8 cellular contexts compared by ENCODE assay signal in the genomic region with DNA sequence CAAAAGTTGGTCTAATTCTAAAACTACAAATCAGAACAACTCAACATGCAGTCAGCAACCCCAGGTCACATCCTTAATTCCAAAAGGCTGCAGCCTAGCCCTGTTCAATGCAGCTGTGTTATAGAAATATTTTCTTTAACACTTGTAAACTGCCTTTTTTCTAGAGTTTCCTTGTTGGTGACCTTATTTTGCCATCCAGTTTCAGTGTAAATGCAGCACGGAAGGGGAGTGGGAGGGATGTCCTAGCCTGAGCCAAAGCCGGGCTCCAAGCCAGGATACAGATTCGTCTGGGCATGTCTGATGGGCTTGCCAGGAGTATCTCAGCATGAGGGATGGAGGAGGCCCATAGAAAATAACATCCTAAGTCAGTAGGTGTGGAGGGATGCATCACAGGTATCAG. TPM values are rescaled to one million over a fixed set of nuclear protein-coding genes. Genes with fewer than 3 reads are reported as not detected.
A peak's percentile ranks its signal among the peaks of the same experiment; 100 is the strongest.
DNase-seq lines count a peak whose midpoint lies in the region; ATAC-seq and TF ChIP-seq lines count a peak whose summit lies in the region.

No MANE protein-coding gene starts in this region.

- H3K27ac Mint-ChIP-seq in chondrocyte (ENCODE audit: unreplicated experiment) (peak overlapping the region; percentile 80), natural killer cell (no peak overlapping the region)
- no peak overlapping the region for H3K27ac Mint-ChIP-seq in activated CD8-positive, alpha-beta T cell treated with anti-CD3 and anti-CD28 coated beads for 36 hours

- H3K4me1 Mint-ChIP-seq in chondrocyte (ENCODE audit: low read depth) (peaks cover 34% of the 10 kb centered on the region), natural killer cell (no peaks in the 10 kb centered on the region)
- peaks cover 19% of the 10 kb centered on the region for H3K4me1 Mint-ChIP-seq in activated CD8-positive, alpha-beta T cell treated with anti-CD3 and anti-CD28 coated beads for 36 hours (ENCODE audit: low read depth)

- ATAC-seq in activated CD8-positive, alpha-beta T cell treated with anti-CD3 and anti-CD28 coated beads for 36 hours, result no peak
- no peak for ATAC-seq in natural killer cell
- no peak for ATAC-seq in GM21528 (IDR thresholded peaks at IDR 0.05; ENCODE audit: low FRiP score, unreplicated experiment)
- no peak for ATAC-seq in HG02938 (IDR thresholded peaks at IDR 0.05; ENCODE audit: unreplicated experiment)

- no peaks in the 10 kb centered on the region for H3K9me3 Mint-ChIP-seq in chondrocyte (ENCODE audit: low read depth)
- H3K9me3 Mint-ChIP-seq in activated CD8-positive, alpha-beta T cell treated with anti-CD3 and anti-CD28 coated beads for 36 hours, result no peaks in the 10 kb centered on the region
- H3K9me3 Mint-ChIP-seq in natural killer cell, result no peaks in the 10 kb centered on the region

- H3K27me3 Mint-ChIP-seq in chondrocyte (ENCODE audit: low read depth) (no peaks in the 10 kb centered on the region), natural killer cell (ENCODE audit: low read depth in 2 of 2) (peaks cover 8 to 9% of the 10 kb centered on the region in 2 donors)
- H3K27me3 Mint-ChIP-seq in activated CD8-positive, alpha-beta T cell treated with anti-CD3 and anti-CD28 coated beads for 36 hours, result peaks cover 2% of the 10 kb centered on the region

- intact Hi-C loops in activated CD8-positive, alpha-beta T cell treated with anti-CD3 and anti-CD28 coated beads for 36 hours (cut with micrococcal nuclease), result no loop called here
- intact Hi-C loops in natural killer cell (cut with micrococcal nuclease), result no loop called here

- H3K4me3 Mint-ChIP-seq in chondrocyte (ENCODE audit: unreplicated experiment), result no peak overlapping the region
- no peak overlapping the region for H3K4me3 Mint-ChIP-seq in activated CD8-positive, alpha-beta T cell treated with anti-CD3 and anti-CD28 coated beads for 36 hours
- H3K4me3 Mint-ChIP-seq in natural killer cell, result no peak overlapping the region

- CTCF ChIA-PET in activated CD8-positive, alpha-beta T cell treated with anti-CD3 and anti-CD28 coated beads for 36 hours (lab: Charles Lee), result no interaction called here

- peak in 8 of 14 donors; percentile 9 to 86 (median 34) for DNase-seq in C1 segment of cervical spinal cord (lab: John Stamatoyannopoulos, UW)
- peak; percentile 93 for DNase-seq in NCI-H2171 treated with DMSO at 0.1 percent for 48 hours (lab: John Stamatoyannopoulos, UW)
- DNase-seq in chondrocyte (ENCODE audit: low spot score), result no peak
- DNase-seq in midbrain (lab: John Stamatoyannopoulos, UW), result peak; percentile 35
- DNase-seq in activated CD8-positive, alpha-beta T cell treated with anti-CD3 and anti-CD28 coated beads for 36 hours, result no peak
- DNase-seq in natural killer cell, result no peak

- POLR2A ChIA-PET in activated CD8-positive, alpha-beta T cell treated with anti-CD3 and anti-CD28 coated beads for 36 hours (lab: Charles Lee), result no interaction called here

- H3K36me3 Mint-ChIP-seq in chondrocyte (ENCODE audit: low read depth) (no peaks in the 10 kb centered on the region), natural killer cell (no peaks in the 10 kb centered on the region)
- H3K36me3 Mint-ChIP-seq in activated CD8-positive, alpha-beta T cell treated with anti-CD3 and anti-CD28 coated beads for 36 hours (ENCODE audit: low read depth), result no peaks in the 10 kb centered on the region

- TF ChIP-seq CTCF in chondrocyte (IDR thresholded peaks at IDR 0.05) (no peak), natural killer cell (IDR thresholded peaks at IDR 0.05) (no peak)
- no peak for TF ChIP-seq CTCF in activated CD8-positive, alpha-beta T cell treated with anti-CD3 and anti-CD28 coated beads for 36 hours (IDR thresholded peaks at IDR 0.05)

RNA-seq across cellular contexts. Expression of a gene that starts 17.7 kb away (rescaled TPM):
- total RNA-seq in chondrocyte (56.9 to 59.4 TPM (median 58.7 TPM) in 3 replicates), natural killer cell (100 to 1,000 TPM; 179 to 200 (median 188) TPM)
- total RNA-seq in activated CD8-positive, alpha-beta T cell treated with anti-CD3 and anti-CD28 coated beads for 36 hours, result 10 to 100 TPM; 80.5 to 84.0 TPM

Comparison
In these comparisons a context has a peak if more than half of its experiments do, and no peak if none do; other contexts are left out.
1. DNase-seq: peak in C1 segment of cervical spinal cord (8 of 14), NCI-H2171 treated with DMSO at 0.1 percent for 48 hours (single experiment) and midbrain (single experiment); none in chondrocyte (single experiment), activated CD8-positive, alpha-beta T cell treated with anti-CD3 and anti-CD28 coated beads for 36 hours (single experiment) and natural killer cell (single experiment).